ENCODE assay signal across 8 cellular contexts in genomic region chr11:36149538-36150242, GRCh38.
A peak's percentile ranks its signal among the peaks of the same experiment; 100 is the strongest.
DNase-seq lines count a peak whose midpoint lies in the region; ATAC-seq and TF ChIP-seq lines count a peak whose summit lies in the region.

No MANE protein-coding gene starts in this region.

- H3K4me2 ChIP-seq in smooth muscle cell: peak overlapping the region; percentile 58

- in situ Hi-C loops in Caki2 (cut with HindIII; ENCODE audit: low pct_unique_long_range_greater_than_20kb, low sequenced_read_pairs): no loop called here

- H4K20me1 ChIP-seq in smooth muscle cell (ENCODE audit: low read depth): no peaks in the 10 kb centered on the region

- peak in 1 of 2 donors; percentile 8 for TF ChIP-seq POLR2A in heart left ventricle (IDR thresholded peaks at IDR 0.05)

- H3K27ac Mint-ChIP-seq in activated T-helper 2 cell treated with anti-CD3 and anti-CD28 coated beads, Interferon-gamma antibody, Interleukin-2, Interleukin-4, amounts not matched to agents 10 μg/mL and 5 μg/mL and 100 μg/mL, durations not matched to agents 14 hours and 24 hours and 36 hours: no peak overlapping the region

- no peaks in the 10 kb centered on the region for H3K27me3 ChIP-seq in heart left ventricle
- no peaks in the 10 kb centered on the region for H3K27me3 ChIP-seq in smooth muscle cell (ENCODE audit: low read depth)

- DNase-seq in Caki2 (ENCODE audit: low read depth) (peak; percentile 94), NCI-H69 (lab: John Stamatoyannopoulos, UW) (peak; percentile 80), heart left ventricle (peak in 2 of 5 donors; percentile 32 to 66), smooth muscle cell (lab: John Stamatoyannopoulos, UW; ENCODE audit: unreplicated experiment) (no peak)
- peak; percentile 22 for DNase-seq in activated T-helper 2 cell treated with anti-CD3 and anti-CD28 coated beads, Interferon-gamma antibody, Interleukin-2, Interleukin-4, amounts not matched to agents 10 μg/mL and 5 μg/mL and 100 μg/mL, durations not matched to agents 14 hours and 24 hours and 36 hours (ENCODE audit: low spot score)
- no peak for DNase-seq in central memory CD4-positive, alpha-beta T cell

- H3K9me3 ChIP-seq in heart left ventricle (no peaks in the 10 kb centered on the region), smooth muscle cell (replicated peaks; ENCODE audit: low read depth) (no peaks in the 10 kb centered on the region)

- ATAC-seq in GM18868 (IDR thresholded peaks at IDR 0.05; ENCODE audit: unreplicated experiment) (peak; percentile 98), HG03066 (IDR thresholded peaks at IDR 0.05; ENCODE audit: low read depth, unreplicated experiment) (peak; percentile 78), heart left ventricle (peak; percentile 42 to 97 (median 81))

- peak overlapping the region; percentile 71 for H3K9ac ChIP-seq in smooth muscle cell (ENCODE audit: low read depth)

- 51 to 58% (median 54%) methylated on average over 7 to 8 of the region's 8 CpGs for WGBS in heart left ventricle, 4 donors
- 42% methylated on average over 8 of the region's 8 CpGs for WGBS in smooth muscle cell (ENCODE audit: low lambda C conversion rate)

- no peak overlapping the region for H2AFZ ChIP-seq in smooth muscle cell (ENCODE audit: low read depth)

- H3K4me3 ChIP-seq in heart left ventricle (no peak overlapping the region), smooth muscle cell (no peak overlapping the region)

- TF ChIP-seq CTCF in heart left ventricle (IDR thresholded peaks at IDR 0.05) (peak in 10 of 12 donors; percentile 11 to 48 (median 33)), smooth muscle cell (IDR thresholded peaks at IDR 0.05; ENCODE audit: borderline replicate concordance, insufficient read depth, poor library complexity, severe bottlenecking) (peak; percentile 44)

- peaks cover 14% of the 10 kb centered on the region for H3K4me1 Mint-ChIP-seq in activated T-helper 2 cell treated with anti-CD3 and anti-CD28 coated beads, Interferon-gamma antibody, Interleukin-2, Interleukin-4, amounts not matched to agents 10 μg/mL and 5 μg/mL and 100 μg/mL, durations not matched to agents 14 hours and 24 hours and 36 hours (ENCODE audit: low read depth)

- peaks cover 2% of the 10 kb centered on the region for H3K27me3 Mint-ChIP-seq in activated T-helper 2 cell treated with anti-CD3 and anti-CD28 coated beads, Interferon-gamma antibody, Interleukin-2, Interleukin-4, amounts not matched to agents 10 μg/mL and 5 μg/mL and 100 μg/mL, durations not matched to agents 14 hours and 24 hours and 36 hours (ENCODE audit: low read depth)

- no peaks in the 10 kb centered on the region for H3K79me2 ChIP-seq in smooth muscle cell (ENCODE audit: low read depth)

- intact Hi-C loops in activated T-helper 2 cell treated with anti-CD3 and anti-CD28 coated beads, Interferon-gamma antibody, Interleukin-2, Interleukin-4, amounts not matched to agents 10 μg/mL and 5 μg/mL and 100 μg/mL, durations not matched to agents 14 hours and 24 hours and 36 hours (cut with micrococcal nuclease): loop anchor here (2.0 to 5.0 kb wide), 2 partner anchors 107 to 533 kb away; no protein-coding TSS in a partner anchor
- intact Hi-C loops in heart left ventricle (cut with DNase I): loop anchor here in 1 of 10 donors (10.0 kb wide), 1 partner anchor 665 kb away; no protein-coding TSS in a partner anchor

- H3K36me3 ChIP-seq in heart left ventricle: no peaks in the 10 kb centered on the region
- H3K36me3 ChIP-seq in smooth muscle cell (ENCODE audit: low read depth): no peaks in the 10 kb centered on the region

- H3K27ac ChIP-seq in heart left ventricle: peak overlapping the region in 1 of 12 donors; percentile 70
- H3K27ac ChIP-seq in smooth muscle cell (ENCODE audit: low read depth): peak overlapping the region; percentile 89

- H3K4me3 Mint-ChIP-seq in activated T-helper 2 cell treated with anti-CD3 and anti-CD28 coated beads, Interferon-gamma antibody, Interleukin-2, Interleukin-4, amounts not matched to agents 10 μg/mL and 5 μg/mL and 100 μg/mL, durations not matched to agents 14 hours and 24 hours and 36 hours (ENCODE audit: low read depth): no peak overlapping the region

- no peaks in the 10 kb centered on the region for H3F3A ChIP-seq in smooth muscle cell (ENCODE audit: low read depth)

- no peaks in the 10 kb centered on the region for H3K36me3 Mint-ChIP-seq in activated T-helper 2 cell treated with anti-CD3 and anti-CD28 coated beads, Interferon-gamma antibody, Interleukin-2, Interleukin-4, amounts not matched to agents 10 μg/mL and 5 μg/mL and 100 μg/mL, durations not matched to agents 14 hours and 24 hours and 36 hours (ENCODE audit: low read depth)

- no peaks in the 10 kb centered on the region for H3K9me3 Mint-ChIP-seq in activated T-helper 2 cell treated with anti-CD3 and anti-CD28 coated beads, Interferon-gamma antibody, Interleukin-2, Interleukin-4, amounts not matched to agents 10 μg/mL and 5 μg/mL and 100 μg/mL, durations not matched to agents 14 hours and 24 hours and 36 hours

- H3K4me1 ChIP-seq in heart left ventricle (peaks cover 0 to 22% (median under 1%) of the 10 kb centered on the region in 12 donors), smooth muscle cell (ENCODE audit: low read depth) (peaks cover 6% of the 10 kb centered on the region)

Comparison
In these comparisons a context has a peak if more than half of its experiments do, and no peak if none do; other contexts are left out.
1. DNase-seq: peak in Caki2 (single experiment), NCI-H69 (single experiment) and activated T-helper 2 cell treated with anti-CD3 and anti-CD28 coated beads, Interferon-gamma antibody, Interleukin-2, Interleukin-4, amounts not matched to agents 10 μg/mL and 5 μg/mL and 100 μg/mL, durations not matched to agents 14 hours and 24 hours and 36 hours (single experiment); none in smooth muscle cell (single experiment) and central memory CD4-positive, alpha-beta T cell (single experiment).
2. Peak in every context shown above with its lines, with median percentiles within 50 percentile points of each other: ATAC-seq.